1 cellular context compared by ENCODE assay signal in genomic region chr18:35616074-35616473, GRCh38.
TF ChIP-seq lines count a peak whose summit lies in the region.

No MANE protein-coding gene starts in this region.

TF ChIP-seq in K562, 482 proteins besides CTCF, POLR2A, EP300 and RAD21 (continued from another document):
- TF ChIP-seq DEAF1 (CRISPR knock-in tag; IDR thresholded peaks at IDR 0.05) = no peak
- TF ChIP-seq RBM15 (IDR thresholded peaks at IDR 0.05; ENCODE audit: insufficient read depth, low read length) = no peak
- no peak for TF ChIP-seq FOXM1 (IDR thresholded peaks at IDR 0.05; ENCODE audit: low read depth)
- TF ChIP-seq FOXM1 (CRISPR knock-in tag; IDR thresholded peaks at IDR 0.05; ENCODE audit: low read depth) = no peak
- no peak for TF ChIP-seq ATF4 (CRISPR knock-in tag; IDR thresholded peaks at IDR 0.05)
TF ChIP-seq in K562: peak in this region for 0.
